ENCODE assay signal across 8 cellular contexts in genomic region chr3:46892285-46893145, GRCh38. TPM values are rescaled to one million over a fixed set of nuclear protein-coding genes. Genes with fewer than 3 reads are reported as not detected.
DNase-seq lines count a peak whose midpoint lies in the region; ATAC-seq and TF ChIP-seq lines count a peak whose summit lies in the region.

No MANE protein-coding gene starts in this region.

- peak in 1 of 11 experiments; percentile 23 for TF ChIP-seq CTCF in spleen (IDR thresholded peaks at IDR 0.05 in 8 of 11, conservative IDR thresholded peaks at IDR 0.05 in 3 of 11)

- peaks cover 0 to 70% (median 4%) of the 10 kb centered on the region in 7 donors for H3K27me3 ChIP-seq in spleen (replicated peaks in 1 of 7)

- no peaks in the 10 kb centered on the region for H3K36me3 ChIP-seq in spleen

- DNase-seq in AG08395 (ENCODE audit: low spot score) = peak; percentile 85
- peak; percentile 85 for DNase-seq in RKO (ENCODE audit: low spot score)
- peak; percentile 78 for DNase-seq in dermis blood vessel endothelial cell
- peak; percentile 86 for DNase-seq in kidney tubule cell (ENCODE audit: low spot score)
- DNase-seq in spleen = peak; percentile 89
- no peak for DNase-seq in NCI-H1930 (lab: John Stamatoyannopoulos, UW)
- no peak for DNase-seq in activated CD4-positive, alpha-beta T cell treated with anti-CD3 and anti-CD28 coated beads for 48 hours

- no peak for TF ChIP-seq POLR2A in spleen (IDR thresholded peaks at IDR 0.05)

- 2 to 8% (median 7%) methylated on average over 31 to 58 of the region's 58 CpGs for WGBS in spleen, 5 donors

- H3K9me3 ChIP-seq in spleen = no peaks in the 10 kb centered on the region

- peaks cover 6 to 74% (median 27%) of the 10 kb centered on the region in 6 donors for H3K4me1 ChIP-seq in spleen

- peak overlapping the region in 3 of 8 donors; percentile 31 to 34 (median 32) for H3K27ac ChIP-seq in spleen

- H3K4me3 ChIP-seq in spleen = peak overlapping the region; percentile 14 to 70 (median 42)

- peak; percentile 60 for ATAC-seq in GM18498 (IDR thresholded peaks at IDR 0.05; ENCODE audit: unreplicated experiment)

- intact Hi-C loops in spleen (cut with DNase I; ENCODE audit: low total_unique reads) = no loop called here

RNA-seq across cellular contexts. Expression of gene PTH1R, which starts 15.0 kb away (rescaled TPM):
- total RNA-seq in dermis blood vessel endothelial cell = 0.19 and 0.85 TPM in 2 replicates
- total RNA-seq in spleen = 10 to 100 TPM in 6 of 7 donors, 1 to 10 TPM in 1; 5.1 to 38.7 (median 21.9) TPM
- 100 to 1,000 TPM in 1 of 3 donors, 10 to 100 TPM in 2; 61.8 to 190 (median 67.1) TPM for polyA plus RNA-seq in spleen

RNA-seq across cellular contexts. Expression of gene MYL3, which starts 29.3 kb away (rescaled TPM):
- total RNA-seq in dermis blood vessel endothelial cell (0.14 TPM in 1 of 2 replicates, not detected in the other), spleen (10 to 100 TPM in 2 of 7 donors, 1 to 10 TPM in 5; 1.9 to 16.2 (median 7.3) TPM)
- polyA plus RNA-seq in spleen = 1 to 10 TPM; 2.6 to 6.7 (median 5.3) TPM

Comparison
In these comparisons a context has a peak if more than half of its experiments do, and no peak if none do; other contexts are left out.
1. DNase-seq: peak in AG08395 (single experiment), RKO (single experiment), dermis blood vessel endothelial cell (single experiment), kidney tubule cell (single experiment) and spleen (single experiment); none in NCI-H1930 (0 of 2) and activated CD4-positive, alpha-beta T cell treated with anti-CD3 and anti-CD28 coated beads for 48 hours (single experiment).